ENCODE assay signal across 11 cellular contexts in genomic region chr16:71933913-71934696, GRCh38. TPM values are rescaled to one million over a fixed set of nuclear protein-coding genes. Genes with fewer than 3 reads are reported as not detected.
DNase-seq lines count a peak whose midpoint lies in the region; ATAC-seq and TF ChIP-seq lines count a peak whose summit lies in the region.
"Had no signal": no experiment of that assay in that cellular context is flagged by ENCODE, and none has a peak within 500 bp of the region (broad histone marks: within the 10 kb centered on the region; RNA-seq: fewer than 3 reads in every experiment).

No MANE protein-coding gene starts in this region.

- in situ Hi-C loops in GM23248 (cut with MboI): no loop called here
- in situ Hi-C loops in astrocyte of the spinal cord (cut with HindIII; ENCODE audit: low sequenced_read_pairs): no loop called here

- H3K36me3 ChIP-seq in GM23248 (ENCODE audit: low read depth) (peaks cover 19% of the 10 kb centered on the region), uterus (no peaks in the 10 kb centered on the region)

- H3K4me1 ChIP-seq in GM23248 (ENCODE audit: insufficient read depth) (peaks cover 18% of the 10 kb centered on the region), uterus (no peaks in the 10 kb centered on the region)

- 56% methylated on average over 11 of the region's 11 CpGs for WGBS in GM23248 (ENCODE audit: low coverage in 1 of 2, low lambda C conversion rate in 2 of 2, missing lambda C conversion rate in 2 of 2), 2 experiments

- H3K4me3 ChIP-seq in GM23248 (no peak overlapping the region), astrocyte of the spinal cord (ENCODE audit: low read depth, low read length) (no peak overlapping the region), uterus (no peak overlapping the region)
- H3K4me3 ChIP-seq: lung, thoracic aorta had no signal

- H3K27ac ChIP-seq in GM23248: peak overlapping the region; percentile 52
- no peak overlapping the region for H3K27ac ChIP-seq in uterus

- peaks cover 52% of the 10 kb centered on the region for H3K79me2 ChIP-seq in GM23248 (ENCODE audit: insufficient read depth)

- no peak overlapping the region for H2AFZ ChIP-seq in GM23248

- no peak overlapping the region for H3K4me2 ChIP-seq in GM23248 (ENCODE audit: unreplicated experiment)

- H3K9ac ChIP-seq in GM23248: peak overlapping the region; percentile 42

- H3K9me2 ChIP-seq in GM23248 (ENCODE audit: insufficient read depth): no peaks in the 10 kb centered on the region

- peaks cover 15% of the 10 kb centered on the region for H3F3A ChIP-seq in GM23248 (ENCODE audit: insufficient read depth)

- H3K27me3 ChIP-seq in GM23248 (replicated peaks; ENCODE audit: insufficient read depth) (no peaks in the 10 kb centered on the region), uterus (no peaks in the 10 kb centered on the region)

- TF ChIP-seq CTCF in astrocyte of the spinal cord (IDR thresholded peaks at IDR 0.05; ENCODE audit: low read depth, low read length) (no peak), uterus (IDR thresholded peaks at IDR 0.05) (no peak)

- DNase-seq in A172 (ENCODE audit: low spot score) (peak; percentile 24), GM23248 (peak; percentile 83), astrocyte of the spinal cord (ENCODE audit: low read depth, low spot score) (peak; percentile 67), kidney glomerular epithelial cell (lab: John Stamatoyannopoulos, UW) (peak; percentile 80), uterus (no peak), NCI-H2081 treated with DMSO at 0.1 percent for 48 hours (lab: John Stamatoyannopoulos, UW) (no peak), Kasumi-1 (lab: John Stamatoyannopoulos, UW) (no peak)
- DNase-seq: activated effector memory CD4-positive, alpha-beta T cell treated with anti-CD3 and anti-CD28 coated beads, Interleukin-2, amount 50 U/mL, for 16 hours had no signal

- intact Hi-C loops in uterus (cut with DNase I; ENCODE audit: low total_unique reads): no loop called here

- TF ChIP-seq POLR2A in uterus (IDR thresholded peaks at IDR 0.05): no peak

- peaks cover 6% of the 10 kb centered on the region; the same call in 1 of the 2 replicates for H4K20me1 ChIP-seq in GM23248 (ENCODE audit: insufficient read depth)

- ATAC-seq in GM18519 (IDR thresholded peaks at IDR 0.05; ENCODE audit: low FRiP score, unreplicated experiment): no peak

- H3K9me3 ChIP-seq in GM23248 (ENCODE audit: low read depth) (no peaks in the 10 kb centered on the region), uterus (no peaks in the 10 kb centered on the region)
- H3K9me3 ChIP-seq: thoracic aorta had no signal

RNA-seq across cellular contexts. Expression of gene IST1, which starts 38.8 kb away (rescaled TPM):
- 163 and 166 TPM in 2 replicates for total RNA-seq in A172 (2014; rRNA removed; shearing (Covaris generic))
- total RNA-seq in GM23248 (2014; rRNA removed; shearing (Covaris generic)): 149 and 175 TPM in 2 replicates
- polyA plus RNA-seq in GM23248 (2016; fragmentation: Nextera tagmentation; extraction: Ambion mirVana): 102 and 113 TPM in 2 replicates
- total RNA-seq in uterus: 100 to 1,000 TPM; 172 to 301 (median 207) TPM

RNA-seq across cellular contexts. Expression of gene ZNF821, which starts 50.1 kb away (rescaled TPM):
- total RNA-seq in A172 (2014; rRNA removed; shearing (Covaris generic)): 8.1 and 23.9 TPM in 2 replicates
- total RNA-seq in GM23248 (2014; rRNA removed; shearing (Covaris generic)): 17.8 and 21.4 TPM in 2 replicates
- 5.7 and 6.3 TPM in 2 replicates for polyA plus RNA-seq in GM23248 (2016; fragmentation: Nextera tagmentation; extraction: Ambion mirVana)
- 10 to 100 TPM in 2 of 4 donors, 1 to 10 TPM in 1, under 1 TPM in 1; 0.59 to 16.9 (median 7.4) TPM for total RNA-seq in uterus

Comparison
In these comparisons a context has a peak if more than half of its experiments do, and no peak if none do; other contexts are left out.
1. DNase-seq: peak in A172 (single experiment), GM23248 (single experiment), astrocyte of the spinal cord (single experiment) and kidney glomerular epithelial cell (single experiment); none in uterus (0 of 2), NCI-H2081 treated with DMSO at 0.1 percent for 48 hours (single experiment) and Kasumi-1 (0 of 2).